In the genomic region with DNA sequence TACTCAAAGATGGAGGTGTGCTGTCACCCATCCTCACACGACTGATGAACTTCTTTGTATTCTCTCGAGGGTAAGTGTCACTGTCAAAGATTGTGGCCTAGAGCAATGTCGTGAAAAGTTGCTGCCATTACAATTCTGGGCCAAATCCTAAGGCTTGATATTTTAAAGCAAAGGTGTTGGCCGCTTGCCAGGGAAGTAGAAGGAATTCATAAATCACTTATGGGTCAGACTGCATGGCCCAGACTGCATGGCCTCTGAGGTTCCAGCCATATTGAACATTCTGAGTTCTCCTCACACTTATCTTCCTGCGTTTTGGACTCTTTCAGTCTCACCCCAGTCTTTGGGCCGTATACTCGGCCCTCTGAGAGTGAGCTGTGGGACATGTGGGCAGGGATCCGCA, we compare ENCODE assay signal across 27 cellular contexts.
"Had no signal": no experiment of that assay in that cellular context is flagged by ENCODE, and none has a peak within 500 bp of the region (broad histone marks: within the 10 kb centered on the region; RNA-seq: fewer than 3 reads in every experiment).

No MANE protein-coding gene starts in this region.

- ATAC-seq: activated CD4-positive, CD25-positive, alpha-beta regulatory T cell treated with anti-CD3 and anti-CD28 coated beads, Interleukin-2, amount 50 U/mL, for 24 hours; activated CD8-positive, alpha-beta T cell treated with anti-CD3 and anti-CD28 coated beads, Interleukin-2, amount 10 ng/mL, durations not matched to agents 7 days and 5 days; Panc1; Right ventricle myocardium inferior; T-cell had no signal

- H3K4me1 Mint-ChIP-seq: activated naive CD4-positive, alpha-beta T cell treated with anti-CD3 and anti-CD28 coated beads, Interleukin-2, amount 50 U/mL, for 24 hours; T-cell had no signal

- H3K4me3 Mint-ChIP-seq: activated CD8-positive, alpha-beta T cell treated with anti-CD3 and anti-CD28 coated beads, Interleukin-2, amount 10 ng/mL, durations not matched to agents 7 days and 5 days; activated naive CD4-positive, alpha-beta T cell treated with anti-CD3 and anti-CD28 coated beads, Interleukin-2, amount 50 U/mL, for 24 hours; T-cell had no signal

- H3K9me3 Mint-ChIP-seq: activated naive CD4-positive, alpha-beta T cell treated with anti-CD3 and anti-CD28 coated beads, Interleukin-2, amount 50 U/mL, for 24 hours; T-cell had no signal

- H3K27me3 Mint-ChIP-seq: T-cell had no signal

- DNase-seq: activated CD4-positive, alpha-beta T cell treated with anti-CD3 and anti-CD28 coated beads for 4 hours; activated CD4-positive, alpha-beta T cell treated with anti-CD3 and anti-CD28 coated beads, Interleukin-2, amount 50 U/mL, for 4 hours; activated CD8-positive, alpha-beta memory T cell treated with anti-CD3 and anti-CD28 coated beads, Interleukin-2, amount 50 U/mL, for 48 hours; activated CD8-positive, alpha-beta T cell treated with anti-CD3 and anti-CD28 coated beads, Interleukin-2, amount 10 ng/mL, durations not matched to agents 7 days and 5 days; activated effector memory CD4-positive, alpha-beta T cell treated with Interleukin-2 at 50 U/mL for 16 hours; activated naive CD4-positive, alpha-beta T cell; activated T-cell treated with anti-CD3 and anti-CD28 coated beads, Interleukin-2, amount 50 U/mL, for 1 hour; aorta; caudate nucleus; KG1; NCI-H1092; NCI-H1417; NCI-H1930; NCI-H446; NCI-H524; NCI-H748 treated with DMSO at 0.1 percent for 48 hours; NK-92 treated with Interleukin-12 subunit alpha and Interleukin-12 subunit beta, amount 100 ng/mL, for 24 hours; OCI-M1; RPMI8226; T-cell; T-helper 2 cell; T1000; WERI-Rb-1 had no signal

- H3K27ac Mint-ChIP-seq: activated CD8-positive, alpha-beta T cell treated with anti-CD3 and anti-CD28 coated beads, Interleukin-2, amount 10 ng/mL, durations not matched to agents 7 days and 5 days; activated naive CD4-positive, alpha-beta T cell treated with anti-CD3 and anti-CD28 coated beads, Interleukin-2, amount 50 U/mL, for 24 hours; T-cell had no signal
